17 cellular contexts compared by ENCODE assay signal in genomic region chr7:102413611-102414010, GRCh38. TPM values are rescaled to one million over a fixed set of nuclear protein-coding genes. Genes with fewer than 3 reads are reported as not detected.
A peak's percentile ranks its signal among the peaks of the same experiment; 100 is the strongest.
DNase-seq lines count a peak whose midpoint lies in the region; ATAC-seq and TF ChIP-seq lines count a peak whose summit lies in the region.
"Had no signal": no experiment of that assay in that cellular context is flagged by ENCODE, and none has a peak within 500 bp of the region (broad histone marks: within the 10 kb centered on the region; RNA-seq: fewer than 3 reads in every experiment).

No MANE protein-coding gene starts in this region.

- H3K4me1 ChIP-seq in CD8-positive, alpha-beta memory T cell (ENCODE audit: insufficient read depth, low read length), result peaks cover 51% of the 10 kb centered on the region
- peaks cover 3% of the 10 kb centered on the region for H3K4me1 ChIP-seq in colonic mucosa

- H3K36me3 Mint-ChIP-seq in activated T-cell treated with anti-CD3 and anti-CD28 coated beads, Interleukin-2, amount 50 U/mL, for 72 hours (ENCODE audit: insufficient read depth in 2 of 2), result peaks cover 15 to 30% of the 10 kb centered on the region in 2 donors
- peaks cover 21 to 57% (median 22%) of the 10 kb centered on the region in 3 donors for H3K36me3 Mint-ChIP-seq in CD8-positive, alpha-beta memory T cell
- peaks cover 65% of the 10 kb centered on the region for H3K36me3 Mint-ChIP-seq in activated CD8-positive, alpha-beta T cell treated with anti-CD3 and anti-CD28 coated beads for 36 hours (ENCODE audit: low read depth)
- H3K36me3 Mint-ChIP-seq in natural killer cell, result peaks cover 7% of the 10 kb centered on the region

- no peaks in the 10 kb centered on the region for H3K9me3 ChIP-seq in CD8-positive, alpha-beta memory T cell (ENCODE audit: low read length)
- H3K9me3 ChIP-seq in colonic mucosa, result no peaks in the 10 kb centered on the region
- H3K9me3 ChIP-seq: Peyer's patch had no signal

- POLR2A ChIA-PET in CD8-positive, alpha-beta memory T cell (lab: Charles Lee), result interaction anchor here (1.5 kb wide), 1 partner anchor 19 kb away, joined by 4 read pairs; the partner anchor contains the start of gene ORAI2
- POLR2A ChIA-PET in activated CD8-positive, alpha-beta T cell treated with anti-CD3 and anti-CD28 coated beads for 36 hours (lab: Charles Lee), result interaction anchor here (1.1 to 13.4 kb wide), 4 partner anchors 9 to 43 kb away, joined by 3 to 147 read pairs (median 6); partner anchors contain the start of genes ORAI2 and PRKRIP1

- no peak for TF ChIP-seq CTCF in activated CD8-positive, alpha-beta T cell treated with anti-CD3 and anti-CD28 coated beads for 36 hours (IDR thresholded peaks at IDR 0.05)
- no peak for TF ChIP-seq CTCF in natural killer cell (IDR thresholded peaks at IDR 0.05)
- no peak for TF ChIP-seq CTCF in colonic mucosa (IDR thresholded peaks at IDR 0.05)

- H3K27ac Mint-ChIP-seq in activated T-cell treated with anti-CD3 and anti-CD28 coated beads, Interleukin-2, amount 50 U/mL, for 72 hours, result peak overlapping the region; percentile 23
- peak overlapping the region in 5 of 8 donors; percentile 63 to 94 (median 68) for H3K27ac Mint-ChIP-seq in CD8-positive, alpha-beta memory T cell
- peak overlapping the region; percentile 67 for H3K27ac Mint-ChIP-seq in activated CD8-positive, alpha-beta T cell treated with anti-CD3 and anti-CD28 coated beads for 36 hours
- H3K27ac Mint-ChIP-seq in natural killer cell, result peak overlapping the region; percentile 63 to 97
- H3K27ac Mint-ChIP-seq: GM23338, IgD-negative memory B cell had no signal

- no peaks in the 10 kb centered on the region for H3K27me3 ChIP-seq in CD8-positive, alpha-beta memory T cell (ENCODE audit: insufficient read depth, low read length, poor library complexity, severe bottlenecking)
- no peaks in the 10 kb centered on the region for H3K27me3 ChIP-seq in colonic mucosa
- H3K27me3 ChIP-seq: Peyer's patch had no signal

- no peak overlapping the region for H3K27ac ChIP-seq in CD8-positive, alpha-beta memory T cell (ENCODE audit: low read depth, low read length)
- no peak overlapping the region for H3K27ac ChIP-seq in colonic mucosa
- H3K27ac ChIP-seq: Peyer's patch had no signal

- peaks cover 38% of the 10 kb centered on the region for H3K4me1 Mint-ChIP-seq in activated T-cell treated with anti-CD3 and anti-CD28 coated beads, Interleukin-2, amount 50 U/mL, for 72 hours (ENCODE audit: low read depth)
- peaks cover 40 to 54% (median 51%) of the 10 kb centered on the region in 3 donors for H3K4me1 Mint-ChIP-seq in CD8-positive, alpha-beta memory T cell
- H3K4me1 Mint-ChIP-seq in activated CD8-positive, alpha-beta T cell treated with anti-CD3 and anti-CD28 coated beads for 36 hours (ENCODE audit: low read depth), result peaks cover 32% of the 10 kb centered on the region
- peaks cover 37 to 46% of the 10 kb centered on the region in 2 donors for H3K4me1 Mint-ChIP-seq in natural killer cell
- H3K4me1 Mint-ChIP-seq: GM23338 had no signal

- no peak overlapping the region for H3K9ac ChIP-seq in colonic mucosa (ENCODE audit: low read depth in 2 of 2, low read length in 2 of 2)

- CTCF ChIA-PET in CD8-positive, alpha-beta memory T cell (lab: Charles Lee), result interaction anchor here (1.0 to 5.2 kb wide), 6 partner anchors 8 to 54 kb away, joined by 4 to 29 read pairs (median 14); partner anchors contain the start of gene ORAI2
- CTCF ChIA-PET in activated CD8-positive, alpha-beta T cell treated with anti-CD3 and anti-CD28 coated beads for 36 hours (lab: Charles Lee), result interaction anchor here (0.8 to 5.5 kb wide), 4 partner anchors 10 to 39 kb away, joined by 3 to 38 read pairs (median 10); partner anchors contain the start of gene ORAI2

- DNase-seq in activated T-cell treated with anti-CD3 and anti-CD28 coated beads, Interleukin-2, amount 50 U/mL, for 72 hours, result no peak
- DNase-seq in activated T-cell treated with anti-CD3 and anti-CD28 coated beads, Interleukin-2, amount 50 U/mL, for 1 hour, result no peak
- no peak for DNase-seq in CD8-positive, alpha-beta memory T cell
- no peak for DNase-seq in activated CD8-positive, alpha-beta T cell treated with anti-CD3 and anti-CD28 coated beads for 36 hours
- DNase-seq in natural killer cell (no peak), T1000 (lab: John Stamatoyannopoulos, UW) (no peak), colonic mucosa (no peak)
- DNase-seq: AML-193; CD4-positive, alpha-beta memory T cell; NCI-H1417 treated with DMSO at 0.1 percent for 48 hours; NCI-H2029; NCI-H510A; NCI-H82; Peyer's patch had no signal

- intact Hi-C loops in activated CD8-positive, alpha-beta T cell treated with anti-CD3 and anti-CD28 coated beads for 36 hours (cut with micrococcal nuclease), result loop anchor here (5.0 kb wide), 1 partner anchor 49 kb away; the partner anchor contains the start of genes ALKBH4 and LRWD1
- intact Hi-C loops in natural killer cell (cut with micrococcal nuclease), result no loop called here
- intact Hi-C loops in colonic mucosa (cut with DNase I), result no loop called here

- H3K9me3 Mint-ChIP-seq in activated T-cell treated with anti-CD3 and anti-CD28 coated beads, Interleukin-2, amount 50 U/mL, for 72 hours, result peaks cover 0 to 3% of the 10 kb centered on the region in 2 donors
- no peaks in the 10 kb centered on the region for H3K9me3 Mint-ChIP-seq in CD8-positive, alpha-beta memory T cell
- H3K9me3 Mint-ChIP-seq in activated CD8-positive, alpha-beta T cell treated with anti-CD3 and anti-CD28 coated beads for 36 hours, result peaks cover 2% of the 10 kb centered on the region
- H3K9me3 Mint-ChIP-seq in natural killer cell, result no peaks in the 10 kb centered on the region
- H3K9me3 Mint-ChIP-seq: IgD-negative memory B cell had no signal

- no peaks in the 10 kb centered on the region for H3K36me3 ChIP-seq in CD8-positive, alpha-beta memory T cell (ENCODE audit: insufficient read depth, low read length)
- peaks cover 1% of the 10 kb centered on the region for H3K36me3 ChIP-seq in colonic mucosa

- no peak overlapping the region for H3K4me3 Mint-ChIP-seq in activated T-cell treated with anti-CD3 and anti-CD28 coated beads, Interleukin-2, amount 50 U/mL, for 72 hours
- H3K4me3 Mint-ChIP-seq in CD8-positive, alpha-beta memory T cell, result peak overlapping the region in 1 of 7 donors; percentile 5
- no peak overlapping the region for H3K4me3 Mint-ChIP-seq in activated CD8-positive, alpha-beta T cell treated with anti-CD3 and anti-CD28 coated beads for 36 hours
- H3K4me3 Mint-ChIP-seq in natural killer cell, result no peak overlapping the region
- H3K4me3 Mint-ChIP-seq: GM23338 had no signal

- H3K4me3 ChIP-seq in CD8-positive, alpha-beta memory T cell (ENCODE audit: low read length), result no peak overlapping the region
- no peak overlapping the region for H3K4me3 ChIP-seq in colonic mucosa
- H3K4me3 ChIP-seq: GM23338, Peyer's patch had no signal

- no peak for ATAC-seq in activated T-cell treated with anti-CD3 and anti-CD28 coated beads, Interleukin-2, amount 50 U/mL, for 72 hours (replicated peaks in 1 of 2)
- no peak for ATAC-seq in activated CD8-positive, alpha-beta T cell treated with anti-CD3 and anti-CD28 coated beads for 36 hours
- ATAC-seq in natural killer cell, result no peak

- H3K27me3 Mint-ChIP-seq in activated T-cell treated with anti-CD3 and anti-CD28 coated beads, Interleukin-2, amount 50 U/mL, for 72 hours (ENCODE audit: low read depth), result no peaks in the 10 kb centered on the region
- H3K27me3 Mint-ChIP-seq in CD8-positive, alpha-beta memory T cell, result no peaks in the 10 kb centered on the region
- H3K27me3 Mint-ChIP-seq in activated CD8-positive, alpha-beta T cell treated with anti-CD3 and anti-CD28 coated beads for 36 hours, result no peaks in the 10 kb centered on the region
- H3K27me3 Mint-ChIP-seq in natural killer cell (ENCODE audit: low read depth in 2 of 2), result no peaks in the 10 kb centered on the region
- H3K27me3 Mint-ChIP-seq: CD4-positive, alpha-beta memory T cell had no signal

RNA-seq across cellular contexts. Expression of gene PRKRIP1, which starts 17.4 kb away (rescaled TPM):
- total RNA-seq in activated T-cell treated with anti-CD3 and anti-CD28 coated beads, Interleukin-2, amount 50 U/mL, for 72 hours, result 10 to 100 TPM; 30.6 to 35.7 TPM
- total RNA-seq in CD8-positive, alpha-beta memory T cell, result 10 to 100 TPM; 26.0 to 27.3 TPM
- 21.1 TPM for polyA plus RNA-seq in CD8-positive, alpha-beta memory T cell
- total RNA-seq in activated CD8-positive, alpha-beta T cell treated with anti-CD3 and anti-CD28 coated beads for 36 hours, result 10 to 100 TPM; 29.8 to 33.6 TPM
- total RNA-seq in natural killer cell (10 to 100 TPM; 38.2 to 44.2 (median 39.5) TPM), colonic mucosa (10 to 100 TPM; 15.1 to 19.4 TPM)

RNA-seq across cellular contexts. Expression of gene ORAI2, which starts 19.8 kb away (rescaled TPM):
- total RNA-seq in activated T-cell treated with anti-CD3 and anti-CD28 coated beads, Interleukin-2, amount 50 U/mL, for 72 hours, result 10 to 100 TPM; 37.8 to 42.2 TPM
- total RNA-seq in CD8-positive, alpha-beta memory T cell, result 10 to 100 TPM; 66.9 to 68.9 TPM
- 47.7 TPM for polyA plus RNA-seq in CD8-positive, alpha-beta memory T cell
- 10 to 100 TPM; 29.4 to 35.8 TPM for total RNA-seq in activated CD8-positive, alpha-beta T cell treated with anti-CD3 and anti-CD28 coated beads for 36 hours
- 10 to 100 TPM; 39.1 to 55.0 (median 41.3) TPM for total RNA-seq in natural killer cell
- 1 to 10 TPM; 3.3 to 5.5 TPM for total RNA-seq in colonic mucosa

RNA-seq across cellular contexts. Expression of gene ALKBH4, which starts 51.1 kb away (rescaled TPM):
- 10 to 100 TPM in 1 of 2 donors, 1 to 10 TPM in 1; 9.1 to 11.8 TPM for total RNA-seq in activated T-cell treated with anti-CD3 and anti-CD28 coated beads, Interleukin-2, amount 50 U/mL, for 72 hours
- total RNA-seq in CD8-positive, alpha-beta memory T cell, result 10 to 100 TPM; 11.3 to 13.2 TPM
- 20.1 TPM for polyA plus RNA-seq in CD8-positive, alpha-beta memory T cell
- 1 to 10 TPM; 6.0 to 6.9 TPM for total RNA-seq in activated CD8-positive, alpha-beta T cell treated with anti-CD3 and anti-CD28 coated beads for 36 hours
- 1 to 10 TPM; 4.1 to 9.2 (median 9.1) TPM for total RNA-seq in natural killer cell
- 10 to 100 TPM in 1 of 2 donors, 1 to 10 TPM in 1; 9.7 to 14.1 TPM for total RNA-seq in colonic mucosa

RNA-seq across cellular contexts. Expression of gene LRWD1, which starts 51.2 kb away (rescaled TPM):
- 10 to 100 TPM; 13.1 to 13.6 TPM for total RNA-seq in activated T-cell treated with anti-CD3 and anti-CD28 coated beads, Interleukin-2, amount 50 U/mL, for 72 hours
- 10 to 100 TPM; 29.9 to 30.1 TPM for total RNA-seq in CD8-positive, alpha-beta memory T cell
- polyA plus RNA-seq in CD8-positive, alpha-beta memory T cell, result 14.6 TPM
- total RNA-seq in activated CD8-positive, alpha-beta T cell treated with anti-CD3 and anti-CD28 coated beads for 36 hours, result 10 to 100 TPM; 12.3 to 12.7 TPM
- total RNA-seq in natural killer cell (10 to 100 TPM; 20.0 to 24.1 (median 20.4) TPM), colonic mucosa (10 to 100 TPM; 11.4 to 19.6 TPM)

RNA-seq across cellular contexts. Expression of gene SPDYE6, which starts 57.4 kb away (rescaled TPM):
- total RNA-seq in activated T-cell treated with anti-CD3 and anti-CD28 coated beads, Interleukin-2, amount 50 U/mL, for 72 hours, result not detected
- not detected for total RNA-seq in CD8-positive, alpha-beta memory T cell
- 0.89 TPM for polyA plus RNA-seq in CD8-positive, alpha-beta memory T cell
- not detected for total RNA-seq in activated CD8-positive, alpha-beta T cell treated with anti-CD3 and anti-CD28 coated beads for 36 hours
- total RNA-seq in natural killer cell, result not detected
- total RNA-seq in colonic mucosa, result not detected
- total RNA-seq: CD4-positive, alpha-beta memory T cell; GM23338; HT-29; Peyer's patch had no signal
- polyA plus RNA-seq: GM23338 had no signal

Comparison
In these comparisons a context has a peak if more than half of its experiments do, and no peak if none do; other contexts are left out.
1. H3K27ac Mint-ChIP-seq: peak in every context shown above with its lines; median percentile 80 in natural killer cell; 68 in CD8-positive, alpha-beta memory T cell; 67 in activated CD8-positive, alpha-beta T cell treated with anti-CD3 and anti-CD28 coated beads for 36 hours; 23 in activated T-cell treated with anti-CD3 and anti-CD28 coated beads, Interleukin-2, amount 50 U/mL, for 72 hours.
2. RNA of gene ORAI2, which starts 19.8 kb away (total RNA-seq): 66.9 to 68.9 TPM in CD8-positive, alpha-beta memory T cell, 37.8 to 42.2 TPM in activated T-cell treated with anti-CD3 and anti-CD28 coated beads, Interleukin-2, amount 50 U/mL, for 72 hours, 39.1 to 55.0 TPM in natural killer cell and 29.4 to 35.8 TPM in activated CD8-positive, alpha-beta T cell treated with anti-CD3 and anti-CD28 coated beads for 36 hours; 3.3 to 5.5 TPM in colonic mucosa; every median in the first group is over 4 times any median in the second.